In genomic region chr22:36385491-36386350, GRCh38 we compare ENCODE assay signal across 8 cellular contexts. TPM values are rescaled to one million over a fixed set of nuclear protein-coding genes. Genes with fewer than 3 reads are reported as not detected.
A peak's percentile ranks its signal among the peaks of the same experiment; 100 is the strongest.
DNase-seq lines count a peak whose midpoint lies in the region; ATAC-seq and TF ChIP-seq lines count a peak whose summit lies in the region.

No MANE protein-coding gene starts in this region.

- ATAC-seq in CD4-positive, CD25-positive, alpha-beta regulatory T cell (ENCODE audit: low read depth in 2 of 2) = no peak
- ATAC-seq in activated CD4-positive, alpha-beta T cell treated with anti-CD3 and anti-CD28 coated beads for 36 hours = peak; percentile 36
- ATAC-seq in HG03571 (IDR thresholded peaks at IDR 0.05; ENCODE audit: unreplicated experiment) (no peak), HG03095 (IDR thresholded peaks at IDR 0.05; ENCODE audit: unreplicated experiment) (no peak)

- H3K36me3 ChIP-seq in CD4-positive, CD25-positive, alpha-beta regulatory T cell (ENCODE audit: control insufficient read depth, insufficient read depth, low read length) = peaks cover 3% of the 10 kb centered on the region
- H3K36me3 ChIP-seq in KOPT-K1 (ENCODE audit: insufficient read depth, low read length) (peaks cover 18% of the 10 kb centered on the region), duodenal mucosa (ENCODE audit: control insufficient read depth in 1 of 2, insufficient read depth in 2 of 2, low read length in 2 of 2) (peaks cover 0 to 6% of the 10 kb centered on the region in 2 donors), mucosa of stomach (ENCODE audit: control insufficient read depth, insufficient read depth, low read length) (no peaks in the 10 kb centered on the region), suprapubic skin (no peaks in the 10 kb centered on the region)

- peak in 2 of 3 donors; percentile 48 to 65 for DNase-seq in CD4-positive, CD25-positive, alpha-beta regulatory T cell
- DNase-seq in activated CD4-positive, alpha-beta T cell treated with anti-CD3 and anti-CD28 coated beads for 36 hours = peak; percentile 88
- no peak for DNase-seq in suprapubic skin (ENCODE audit: low spot score in 2 of 2)

- peak overlapping the region; percentile 90 to 96 (median 92) for H3K4me3 Mint-ChIP-seq in CD4-positive, CD25-positive, alpha-beta regulatory T cell
- peak overlapping the region; percentile 99 for H3K4me3 Mint-ChIP-seq in activated CD4-positive, alpha-beta T cell treated with anti-CD3 and anti-CD28 coated beads for 36 hours

- CTCF ChIA-PET in activated CD4-positive, alpha-beta T cell treated with anti-CD3 and anti-CD28 coated beads for 36 hours (lab: Charles Lee) = interaction anchor here (0.6 to 3.1 kb wide), 10 partner anchors 8 to 142 kb away, joined by 3 to 18 read pairs (median 3); no protein-coding TSS in a partner anchor

- intact Hi-C loops in activated CD4-positive, alpha-beta T cell treated with anti-CD3 and anti-CD28 coated beads for 36 hours (cut with DNase I, micrococcal nuclease) = loop anchor here (1.0 to 5.0 kb wide), 10 partner anchors 8 to 845 kb away; partner anchors contain the start of gene EIF3D (in 1 of the 2)

- WGBS in suprapubic skin = 2% methylated on average over 12 of the region's 12 CpGs

- peaks cover 60% of the 10 kb centered on the region for H3K4me1 ChIP-seq in CD4-positive, CD25-positive, alpha-beta regulatory T cell (ENCODE audit: control insufficient read depth, insufficient read depth, low read length, poor library complexity, severe bottlenecking)
- H3K4me1 ChIP-seq in duodenal mucosa (ENCODE audit: control insufficient read depth in 1 of 2, insufficient read depth in 2 of 2, low read length in 2 of 2) = peaks cover 27 to 48% of the 10 kb centered on the region in 2 donors
- peaks cover 33% of the 10 kb centered on the region for H3K4me1 ChIP-seq in mucosa of stomach (ENCODE audit: control insufficient read depth, insufficient read depth, low read length)
- peaks cover 63% of the 10 kb centered on the region for H3K4me1 ChIP-seq in suprapubic skin

- no peak for TF ChIP-seq CTCF in suprapubic skin (IDR thresholded peaks at IDR 0.05)

- peak overlapping the region; percentile 93 to 98 (median 95) for H3K27ac Mint-ChIP-seq in CD4-positive, CD25-positive, alpha-beta regulatory T cell
- peak overlapping the region; percentile 98 for H3K27ac Mint-ChIP-seq in activated CD4-positive, alpha-beta T cell treated with anti-CD3 and anti-CD28 coated beads for 36 hours

- peak overlapping the region; percentile 91 for H3K4me3 ChIP-seq in CD4-positive, CD25-positive, alpha-beta regulatory T cell (ENCODE audit: low read depth, low read length)
- H3K4me3 ChIP-seq in duodenal mucosa (ENCODE audit: low read depth in 1 of 2, low read length in 2 of 2) = peak overlapping the region; percentile 88 to 90
- peak overlapping the region; percentile 72 for H3K4me3 ChIP-seq in mucosa of stomach (ENCODE audit: low read length)
- H3K4me3 ChIP-seq in suprapubic skin = peak overlapping the region; percentile 78

- H3K27me3 ChIP-seq in CD4-positive, CD25-positive, alpha-beta regulatory T cell (ENCODE audit: control insufficient read depth, insufficient read depth, low read length) = no peaks in the 10 kb centered on the region
- H3K27me3 ChIP-seq in duodenal mucosa (ENCODE audit: control insufficient read depth in 1 of 2, insufficient read depth in 2 of 2, low read length in 2 of 2) (no peaks in the 10 kb centered on the region), mucosa of stomach (ENCODE audit: control insufficient read depth, insufficient read depth, low read length) (no peaks in the 10 kb centered on the region), suprapubic skin (no peaks in the 10 kb centered on the region)

- peaks cover 16 to 62% (median 40%) of the 10 kb centered on the region in 4 donors for H3K4me1 Mint-ChIP-seq in CD4-positive, CD25-positive, alpha-beta regulatory T cell
- H3K4me1 Mint-ChIP-seq in activated CD4-positive, alpha-beta T cell treated with anti-CD3 and anti-CD28 coated beads for 36 hours = peaks cover 48% of the 10 kb centered on the region

- TF ChIP-seq EP300 in suprapubic skin (IDR thresholded peaks at IDR 0.05) = peak; percentile 41

- TF ChIP-seq POLR2A in suprapubic skin (IDR thresholded peaks at IDR 0.05) = no peak

- H3K27me3 Mint-ChIP-seq in CD4-positive, CD25-positive, alpha-beta regulatory T cell = peaks cover 10% of the 10 kb centered on the region
- no peaks in the 10 kb centered on the region for H3K27me3 Mint-ChIP-seq in activated CD4-positive, alpha-beta T cell treated with anti-CD3 and anti-CD28 coated beads for 36 hours

- H3K9ac ChIP-seq in duodenal mucosa (ENCODE audit: low read depth in 1 of 2, low read length in 2 of 2) (peak overlapping the region; percentile 95 to 97), mucosa of stomach (ENCODE audit: low read length) (peak overlapping the region; percentile 95)

- H3K36me3 Mint-ChIP-seq in CD4-positive, CD25-positive, alpha-beta regulatory T cell = peaks cover 19% of the 10 kb centered on the region
- H3K36me3 Mint-ChIP-seq in activated CD4-positive, alpha-beta T cell treated with anti-CD3 and anti-CD28 coated beads for 36 hours (ENCODE audit: low read depth) = peaks cover 48% of the 10 kb centered on the region

- H3K9me3 Mint-ChIP-seq in CD4-positive, CD25-positive, alpha-beta regulatory T cell = no peaks in the 10 kb centered on the region
- H3K9me3 Mint-ChIP-seq in activated CD4-positive, alpha-beta T cell treated with anti-CD3 and anti-CD28 coated beads for 36 hours (ENCODE audit: low read depth) = no peaks in the 10 kb centered on the region

- H3K27ac ChIP-seq in CD4-positive, CD25-positive, alpha-beta regulatory T cell (ENCODE audit: insufficient read depth, low read length, poor library complexity, severe bottlenecking) = peak overlapping the region; percentile 96
- H3K27ac ChIP-seq in KOPT-K1 (ENCODE audit: low read depth, low read length, poor library complexity, severe bottlenecking) = peak overlapping the region; percentile 81
- H3K27ac ChIP-seq in duodenal mucosa (ENCODE audit: low read depth, low read length) = peak overlapping the region; percentile 97
- peak overlapping the region; percentile 98 for H3K27ac ChIP-seq in suprapubic skin

- POLR2A ChIA-PET in activated CD4-positive, alpha-beta T cell treated with anti-CD3 and anti-CD28 coated beads for 36 hours (lab: Charles Lee) = interaction anchor here (0.6 to 1.9 kb wide), 8 partner anchors 8 to 54 kb away, joined by 3 to 8 read pairs (median 4); no protein-coding TSS in a partner anchor

- no peaks in the 10 kb centered on the region for H3K9me3 ChIP-seq in CD4-positive, CD25-positive, alpha-beta regulatory T cell (ENCODE audit: control insufficient read depth in 2 of 2, low read length in 2 of 2)
- H3K9me3 ChIP-seq in KOPT-K1 (ENCODE audit: insufficient read depth, low read length, poor library complexity, severe bottlenecking) (no peaks in the 10 kb centered on the region), duodenal mucosa (ENCODE audit: control insufficient read depth in 1 of 2, low read length in 2 of 2) (no peaks in the 10 kb centered on the region), mucosa of stomach (ENCODE audit: control insufficient read depth, low read length) (no peaks in the 10 kb centered on the region), suprapubic skin (no peaks in the 10 kb centered on the region)

RNA-seq across cellular contexts. Expression of gene MYH9, which starts 2.0 kb away (rescaled TPM):
- 1,341 TPM for total RNA-seq in CD4-positive, CD25-positive, alpha-beta regulatory T cell
- 10 to 100 TPM; 80.0 to 98.9 (median 93.4) TPM for polyA plus RNA-seq in CD4-positive, CD25-positive, alpha-beta regulatory T cell
- 100 to 1,000 TPM; 720 to 773 TPM for total RNA-seq in activated CD4-positive, alpha-beta T cell treated with anti-CD3 and anti-CD28 coated beads for 36 hours
- 100 to 1,000 TPM; 284 to 323 (median 294) TPM for total RNA-seq in suprapubic skin

Comparison
In these comparisons a context has a peak if more than half of its experiments do, and no peak if none do; other contexts are left out.
1. DNase-seq: peak in CD4-positive, CD25-positive, alpha-beta regulatory T cell (2 of 3) and activated CD4-positive, alpha-beta T cell treated with anti-CD3 and anti-CD28 coated beads for 36 hours (single experiment); none in suprapubic skin (0 of 2).
2. Peak in every context shown above with its lines, with median percentiles within 50 percentile points of each other: H3K27ac ChIP-seq and H3K4me3 ChIP-seq.